Comparison of ENCODE assay signal across 8 cellular contexts in genomic region chr9:89603629-89604462, GRCh38. TPM values are rescaled to one million over a fixed set of nuclear protein-coding genes. Genes with fewer than 3 reads are reported as not detected.
DNase-seq lines count a peak whose midpoint lies in the region; ATAC-seq, FAIRE-seq and TF ChIP-seq lines count a peak whose summit lies in the region.

No MANE protein-coding gene starts in this region.

- CTCF ChIA-PET in Caco-2 (lab: Charles Lee) (interaction anchor here (0.5 to 2.9 kb wide), 14 partner anchors 10 to 905 kb away, joined by 3 to 55 read pairs (median 4); no protein-coding TSS in a partner anchor), GM12878 (lab: Yijun Ruan, JAX) (interaction anchor here (0.7 to 10.1 kb wide), 34 partner anchors 11 to 538 kb away, joined by 3 to 282 read pairs (median 5); no protein-coding TSS in a partner anchor)

- SMC1A ChIA-PET in GM12878 (lab: Charles Lee; ENCODE audit: uncharacterized antibody, unreplicated experiment): interaction anchor here (0.6 to 6.4 kb wide), 20 partner anchors 11 to 504 kb away, joined by 3 to 89 read pairs (median 6); no protein-coding TSS in a partner anchor

- H3K9me3 Mint-ChIP-seq in Caco-2 (ENCODE audit: unreplicated experiment): no peaks in the 10 kb centered on the region

- no peak for TF ChIP-seq POLR2A in GM12878 (IDR thresholded peaks at IDR 0.05; ENCODE audit: low read depth, low read length)

- RAD21 ChIA-PET in GM12878 (lab: Charles Lee; ENCODE audit: unreplicated experiment): interaction anchor here (0.8 to 6.3 kb wide), 24 partner anchors 17 to 498 kb away, joined by 3 to 125 read pairs (median 6); no protein-coding TSS in a partner anchor

- H3K36me3 ChIP-seq in Caco-2 (ENCODE audit: control insufficient read depth, insufficient read depth, low read length) (no peaks in the 10 kb centered on the region), Karpas-422 (ENCODE audit: insufficient read depth, low read length) (no peaks in the 10 kb centered on the region), GM12878 (ENCODE audit: control insufficient read depth in 2 of 2, insufficient read depth in 2 of 2, low read length in 1 of 2) (no peaks in the 10 kb centered on the region), iPS-15b (ENCODE audit: control insufficient read depth, insufficient read depth, low read length) (peaks cover 16% of the 10 kb centered on the region), rectal smooth muscle tissue (ENCODE audit: control insufficient read depth, insufficient read depth, low read length) (no peaks in the 10 kb centered on the region)

- H3K4me1 ChIP-seq in Caco-2 (peaks cover 9% of the 10 kb centered on the region; the same call in 1 of the 2 replicates), Karpas-422 (ENCODE audit: low read length) (peaks cover 14% of the 10 kb centered on the region), GM12878 (ENCODE audit: control insufficient read depth, insufficient read depth, low read length) (peaks cover 25% of the 10 kb centered on the region), iPS-15b (ENCODE audit: control insufficient read depth, insufficient read depth, low read length) (peaks cover 9% of the 10 kb centered on the region), rectal smooth muscle tissue (ENCODE audit: control insufficient read depth, insufficient read depth, low read length) (peaks cover 3% of the 10 kb centered on the region)

- FAIRE-seq in GM12878 (lab: Jason Lieb, UNC): no peak

- no peaks in the 10 kb centered on the region for H3K27me3 Mint-ChIP-seq in Caco-2 (ENCODE audit: insufficient read depth, unreplicated experiment)

- TF ChIP-seq RAD21 in GM12878 (IDR thresholded peaks at IDR 0.05; ENCODE audit: insufficient read depth, low read depth, low read length): peak; percentile 50

- H3K36me3 Mint-ChIP-seq in Caco-2 (ENCODE audit: insufficient read depth, unreplicated experiment): peaks cover 24% of the 10 kb centered on the region

- TF ChIP-seq EP300 in GM12878 (IDR thresholded peaks at IDR 0.05; ENCODE audit: borderline replicate concordance in 1 of 2, control insufficient read depth in 1 of 2, low read depth in 2 of 2, low read length in 2 of 2): no peak

- peak overlapping the region; percentile 89 for H3K4me3 Mint-ChIP-seq in Caco-2 (ENCODE audit: unreplicated experiment)

- DNase-seq in Caco-2: peak; percentile 76 to 78
- peak; percentile 57 for DNase-seq in Karpas-422
- peak; percentile 28 for DNase-seq in SK-MEL-5 (ENCODE audit: low read depth, low spot score)
- DNase-seq in GM12878 (ENCODE audit: low read depth, low spot score): no peak

- H3K27ac Mint-ChIP-seq in Caco-2 (ENCODE audit: unreplicated experiment): no peak overlapping the region

- H3K79me2 ChIP-seq in Karpas-422 (ENCODE audit: low read length) (no peaks in the 10 kb centered on the region), GM12878 (ENCODE audit: control insufficient read depth, insufficient read depth, low read length) (no peaks in the 10 kb centered on the region)

- peak overlapping the region; percentile 41 for H3K4me3 ChIP-seq in Caco-2 (ENCODE audit: low read depth, low read length)
- no peak overlapping the region for H3K4me3 ChIP-seq in Karpas-422 (ENCODE audit: low read length)
- H3K4me3 ChIP-seq in GM12878: peak overlapping the region; percentile 45; the same call in 1 of the 2 replicates
- peak overlapping the region; percentile 43 for H3K4me3 ChIP-seq in iPS-15b (ENCODE audit: low read depth, low read length)
- peak overlapping the region; percentile 78 for H3K4me3 ChIP-seq in rectal smooth muscle tissue (ENCODE audit: low read length)

- in situ Hi-C loops in SK-MEL-5 (cut with HindIII; ENCODE audit: low pct_unique_long_range_greater_than_20kb, low sequenced_read_pairs) (no loop called here), GM12878 (cut with MboI) (loop anchor here (5.0 to 10.0 kb wide), 2 partner anchors 311 to 498 kb away; no protein-coding TSS in a partner anchor)

- H3K27me3 ChIP-seq in Caco-2 (replicated peaks; ENCODE audit: control insufficient read depth, insufficient read depth, low read length) (no peaks in the 10 kb centered on the region), Karpas-422 (ENCODE audit: low read length) (no peaks in the 10 kb centered on the region), GM12878 (replicated peaks in 1 of 2; ENCODE audit: control insufficient read depth in 2 of 2, insufficient read depth in 2 of 2, low read length in 1 of 2) (peaks cover 8 to 16% of the 10 kb centered on the region in 2 experiments), iPS-15b (ENCODE audit: control insufficient read depth, insufficient read depth, low read length) (peaks cover 14% of the 10 kb centered on the region), rectal smooth muscle tissue (ENCODE audit: control insufficient read depth, insufficient read depth, low read length) (no peaks in the 10 kb centered on the region)

- under 1% methylated on average over 47 of the region's 63 CpGs for WGBS in GM12878 (ENCODE audit: insufficient coverage, insufficient replicate concordance, low lambda C conversion rate, missing lambda C conversion rate)

- H3K9ac ChIP-seq in Karpas-422 (ENCODE audit: low read length) (no peak overlapping the region), GM12878 (ENCODE audit: control insufficient read depth, insufficient read depth, low read length) (no peak overlapping the region; the same call in 1 of the 2 replicates), iPS-15b (ENCODE audit: low read depth, low read length) (no peak overlapping the region), rectal smooth muscle tissue (ENCODE audit: low read length) (no peak overlapping the region)

- H2AFZ ChIP-seq in Karpas-422 (ENCODE audit: low read length): no peak overlapping the region
- H2AFZ ChIP-seq in GM12878 (ENCODE audit: control insufficient read depth, low read depth, low read length): no peak overlapping the region; the same call in 1 of the 2 replicates

- BruUV-seq in Caco-2 (replicated peaks; lab: Mats Ljungman, UMichigan) (no TSS peak), GM12878 (replicated peaks; lab: Mats Ljungman, UMichigan) (no TSS peak)

- TF ChIP-seq CTCF in Caco-2 (IDR thresholded peaks at IDR 0.05; ENCODE audit: insufficient read depth in 1 of 2, low read depth in 1 of 2, low read length in 1 of 2, severe bottlenecking in 1 of 2, unreplicated experiment in 1 of 2): peak; percentile 33 to 45
- peak; percentile 39 to 47 (median 44); a peak in 5 of 6 replicates for TF ChIP-seq CTCF in GM12878 (IDR thresholded peaks at IDR 0.05 in 2 of 3, conservative IDR thresholded peaks at IDR 0.05 in 1 of 3; ENCODE audit: control insufficient read depth in 2 of 3, extremely low read depth in 1 of 3, insufficient read depth in 1 of 3, low read depth in 3 of 3, low read length in 3 of 3)

- ATAC-seq in GM12878 (peak; percentile 40), GM21447 (IDR thresholded peaks at IDR 0.05; ENCODE audit: unreplicated experiment) (no peak), HG03439 (IDR thresholded peaks at IDR 0.05; ENCODE audit: unreplicated experiment) (no peak)

- H3K9me3 ChIP-seq in Caco-2 (no peaks in the 10 kb centered on the region), Karpas-422 (ENCODE audit: low read length) (no peaks in the 10 kb centered on the region), GM12878 (replicated peaks; ENCODE audit: control insufficient read depth, insufficient read depth, low read length) (no peaks in the 10 kb centered on the region), iPS-15b (ENCODE audit: control insufficient read depth, insufficient read depth, low read length) (no peaks in the 10 kb centered on the region)

- H3K4me2 ChIP-seq in Karpas-422 (ENCODE audit: low read depth, low read length, poor library complexity, severe bottlenecking) (peak overlapping the region; percentile 49), GM12878 (ENCODE audit: control insufficient read depth, insufficient read depth) (peak overlapping the region; percentile 92)

- POLR2A ChIA-PET in Caco-2 (lab: Charles Lee): interaction anchor here (0.5 to 1.1 kb wide), 4 partner anchors 11 to 61 kb away, joined by 3 to 7 read pairs (median 4); no protein-coding TSS in a partner anchor
- POLR2A ChIA-PET in GM12878 (lab: Charles Lee): interaction anchor here (1.2 kb wide), 1 partner anchor 140 kb away, joined by 3 read pairs; no protein-coding TSS in a partner anchor

- H4K20me1 ChIP-seq in Karpas-422 (ENCODE audit: insufficient read depth, low read depth, low read length) (no peaks in the 10 kb centered on the region), GM12878 (ENCODE audit: control insufficient read depth, insufficient read depth) (no peaks in the 10 kb centered on the region)

- H3K4me1 Mint-ChIP-seq in Caco-2 (ENCODE audit: low read depth, unreplicated experiment): peaks cover 6% of the 10 kb centered on the region

- H3K9me2 ChIP-seq in Karpas-422 (replicated peaks; ENCODE audit: insufficient read depth, low read length): no peaks in the 10 kb centered on the region

- H3K27ac ChIP-seq in Karpas-422 (ENCODE audit: low read length): no peak overlapping the region
- H3K27ac ChIP-seq in GM12878 (ENCODE audit: control insufficient read depth, insufficient read depth): no peak overlapping the region
- peak overlapping the region; percentile 69 for H3K27ac ChIP-seq in rectal smooth muscle tissue (ENCODE audit: low read depth, low read length)

- intact Hi-C loops in Caco-2 (cut with micrococcal nuclease; ENCODE audit: unreplicated experiment) (loop anchor here (1.0 to 10.0 kb wide), 6 partner anchors 44 to 498 kb away; no protein-coding TSS in a partner anchor), GM12878 (cut with micrococcal nuclease; ENCODE audit: unreplicated experiment) (loop anchor here (1.0 to 10.0 kb wide), 4 partner anchors 171 to 611 kb away; no protein-coding TSS in a partner anchor)

RNA-seq across cellular contexts. Expression of gene GADD45G, which starts 1.0 kb away (rescaled TPM):
- 3.7 and 5.4 TPM in 2 replicates for total RNA-seq in Caco-2 (2022)
- total RNA-seq in Karpas-422 (2014; rRNA removed; shearing (Covaris generic); ENCODE audit: low replicate concordance): not detected in 2 replicates
- not detected in 2 replicates for total RNA-seq in SK-MEL-5 (2014; rRNA removed; shearing (Covaris generic))
- polyA plus RNA-seq in SK-MEL-5 (2015; cell fraction: cytosol; rRNA removed): not detected in 2 replicates
- not detected in 2 replicates for polyA plus RNA-seq in SK-MEL-5 (2015; cell fraction: nucleus; rRNA removed)
- total RNA-seq in GM12878 (2013; cell fraction: nucleolus; rRNA removed): 0.40 TPM in 1 of 2 replicates, not detected in the other
- total RNA-seq in GM12878 (2014; rRNA removed): 0.16 and 0.23 TPM in 2 replicates
- total RNA-seq in GM12878 (2014; rRNA removed; fragmentation: Illumina TruSeq; extraction: Trizol): not detected in 2 replicates
- 0.37 TPM in 1 of 2 replicates, not detected in the other for total RNA-seq in GM12878 (2021)
- polyA plus RNA-seq in GM12878 (2011; ENCODE audit: low read depth): not detected
- 0.10 TPM in 1 of 2 replicates, not detected in the other for polyA plus RNA-seq in GM12878 (2011; rRNA removed)
- polyA plus RNA-seq in GM12878 (2011; cell fraction: cytosol; rRNA removed): 0.22 TPM in 1 of 2 replicates, not detected in the other
- 0.28 and 0.31 TPM in 2 replicates for polyA plus RNA-seq in GM12878 (2011; cell fraction: nucleus; rRNA removed)
- polyA plus RNA-seq in GM12878 (2012): 1.2 and 1.6 TPM in 2 replicates
- polyA plus RNA-seq in GM12878 (2014; fragmentation: Illumina TruSeq; extraction: Trizol): 0.07 TPM in 1 of 2 replicates, not detected in the other
- polyA plus RNA-seq in GM12878 (2014; fragmentation: Nextera tagmentation; extraction: Ambion mirVana): not detected
- 0.35 and 0.70 TPM in 2 replicates for polyA plus RNA-seq in GM12878 (2014; rRNA removed)
- polyA plus RNA-seq in GM12878 (2016; fragmentation: Nextera tagmentation; extraction: Ambion mirVana): under 1 TPM; 0.54 to 1.00 TPM
- polyA minus RNA-seq in GM12878 (2011; rRNA and poly(A)+ RNA removed): not detected in 2 replicates
- not detected in 2 replicates for polyA minus RNA-seq in GM12878 (2011; cell fraction: cytosol; rRNA and poly(A)+ RNA removed)
- not detected in 2 replicates for polyA minus RNA-seq in GM12878 (2011; cell fraction: nucleus; rRNA and poly(A)+ RNA removed)
